ENCODE assay signal across 22 cellular contexts in genomic region chr15:53160092-53160704, GRCh38.
DNase-seq lines count a peak whose midpoint lies in the region; ATAC-seq, FAIRE-seq and TF ChIP-seq lines count a peak whose summit lies in the region.
"Had no signal": no experiment of that assay in that cellular context is flagged by ENCODE, and none has a peak within 500 bp of the region (broad histone marks: within the 10 kb centered on the region; RNA-seq: fewer than 3 reads in every experiment).

No MANE protein-coding gene starts in this region.

- H3K36me3 ChIP-seq in H1 (ENCODE audit: control insufficient read depth in 2 of 4, insufficient read depth in 4 of 4, low read length in 3 of 4) (no peaks in the 10 kb centered on the region), pancreas (no peaks in the 10 kb centered on the region)
- H3K36me3 ChIP-seq: SJCRH30 had no signal

- H4K91ac ChIP-seq in H1 (replicated peaks; ENCODE audit: insufficient read length, low read length) (no peak overlapping the region), H9 (ENCODE audit: insufficient read length, low read depth, low read length) (no peak overlapping the region)

- no peak overlapping the region for H3K4me3 Mint-ChIP-seq in H9
- no peak overlapping the region for H3K4me3 Mint-ChIP-seq in stimulated activated memory B cell treated with anti-CD40 and anti-IgM and Interleukin-4, amounts not matched to agents 10 μg/mL and 1 μg/mL and 100 μg/mL, for 72 hours

- H3K4me1 Mint-ChIP-seq in H9: peaks cover 6 to 8% of the 10 kb centered on the region in 2 experiments; a peak in 3 of 4 replicates
- no peaks in the 10 kb centered on the region for H3K4me1 Mint-ChIP-seq in stimulated activated memory B cell treated with anti-CD40 and anti-IgM and Interleukin-4, amounts not matched to agents 10 μg/mL and 1 μg/mL and 100 μg/mL, for 72 hours

- H3K9me3 Mint-ChIP-seq in H9: no peaks in the 10 kb centered on the region
- peaks cover 7% of the 10 kb centered on the region for H3K9me3 Mint-ChIP-seq in stimulated activated memory B cell treated with anti-CD40 and anti-IgM and Interleukin-4, amounts not matched to agents 10 μg/mL and 1 μg/mL and 100 μg/mL, for 72 hours

- H4K5ac ChIP-seq in H1 (ENCODE audit: insufficient read length, low read depth, low read length): no peak overlapping the region
- H4K5ac ChIP-seq in H9 (ENCODE audit: insufficient read length, low read depth, low read length): no peak overlapping the region

- no peak overlapping the region for H3K4me3 ChIP-seq in H1 (ENCODE audit: extremely low read depth in 1 of 4, insufficient read depth in 2 of 4, low read depth in 3 of 4, low read length in 4 of 4)
- no peak overlapping the region for H3K4me3 ChIP-seq in pancreas
- H3K4me3 ChIP-seq: GM12878, SJCRH30 had no signal

- ATAC-seq in pancreas: peak in 3 of 4 donors; percentile 54 to 75 (median 74)
- ATAC-seq in stimulated activated memory B cell treated with anti-CD40 and anti-IgM and Interleukin-4, amounts not matched to agents 10 μg/mL and 1 μg/mL and 100 μg/mL, for 72 hours: no peak
- ATAC-seq: GM12878, PC-3, Right ventricle myocardium inferior had no signal

- no peak overlapping the region for H3K56ac ChIP-seq in H1 (replicated peaks; ENCODE audit: insufficient read length, low read depth, low read length)
- H3K56ac ChIP-seq in H9 (ENCODE audit: insufficient read length, low read depth, low read length): no peak overlapping the region

- 77% methylated on average over 3 of the region's 3 CpGs; no CpG with 5 or more reads in 1 of the 2 experiments for WGBS in H1 (ENCODE audit: extremely low coverage in 1 of 2, insufficient coverage in 1 of 2, insufficient read length in 1 of 2, insufficient replicate concordance in 2 of 2, low coverage in 1 of 2, low lambda C conversion rate in 2 of 2, missing lambda C conversion rate in 1 of 2), 2 experiments
- 9% methylated on average over 3 of the region's 3 CpGs for WGBS in pancreas, 2 donors
- no CpG with 5 or more reads among the region's 3 CpGs for WGBS in H9 (ENCODE audit: extremely low coverage, insufficient read length, low lambda C conversion rate)

- H3K9me3 ChIP-seq in H1 (ENCODE audit: insufficient read depth in 2 of 2, low read depth in 1 of 2, low read length in 1 of 2) (no peaks in the 10 kb centered on the region), pancreas (peaks cover 0 to 3% (median 0%) of the 10 kb centered on the region in 4 donors), H9 (ENCODE audit: control insufficient read depth, low read depth, low read length) (no peaks in the 10 kb centered on the region)
- H3K9me3 ChIP-seq: SJCRH30 had no signal

- FAIRE-seq in H1 (lab: Jason Lieb, UNC) (no peak), pancreas (lab: Jason Lieb, UNC) (no peak)
- FAIRE-seq: GM12878 had no signal

- H3K27me3 ChIP-seq in H1 (replicated peaks in 1 of 4; ENCODE audit: control insufficient read depth in 3 of 4, extremely low read depth in 1 of 4, insufficient read depth in 3 of 4, low read length in 3 of 4): no peaks in the 10 kb centered on the region
- H3K27me3 ChIP-seq in pancreas: no peaks in the 10 kb centered on the region
- no peaks in the 10 kb centered on the region for H3K27me3 ChIP-seq in H9 (ENCODE audit: insufficient read depth, low read length)
- H3K27me3 ChIP-seq: SJCRH30 had no signal

- H3K4me1 ChIP-seq in H1 (replicated peaks in 1 of 4; ENCODE audit: control insufficient read depth in 3 of 4, insufficient read depth in 4 of 4, low read length in 3 of 4): no peaks in the 10 kb centered on the region
- H3K4me1 ChIP-seq in pancreas: peaks cover 0 to 9% (median 9%) of the 10 kb centered on the region in 3 donors
- no peaks in the 10 kb centered on the region for H3K4me1 ChIP-seq in H9 (ENCODE audit: insufficient read depth, low read length)
- H3K4me1 ChIP-seq: SJCRH30 had no signal

- H2AK5ac ChIP-seq in H1 (ENCODE audit: low read depth, low read length) (no peak overlapping the region), H9 (ENCODE audit: insufficient read length, low read length) (no peak overlapping the region)

- no peak overlapping the region for H3K27ac Mint-ChIP-seq in H9
- H3K27ac Mint-ChIP-seq in stimulated activated memory B cell treated with anti-CD40 and anti-IgM and Interleukin-4, amounts not matched to agents 10 μg/mL and 1 μg/mL and 100 μg/mL, for 72 hours: no peak overlapping the region

- 0 out of 4 replicates have a peak, but pooled peaks have one; percentile 1 to 6 for TF ChIP-seq RAD21 in H1 (IDR thresholded peaks at IDR 0.05 in 1 of 2, conservative IDR thresholded peaks at IDR 0.05 in 1 of 2; ENCODE audit: low read depth in 2 of 2, low read length in 2 of 2)

- intact Hi-C loops in pancreas (cut with DNase I): no loop called here

- H2BK120ac ChIP-seq in H1 (replicated peaks; ENCODE audit: low read depth, low read length): no peak overlapping the region
- H2BK120ac ChIP-seq in H9 (ENCODE audit: low read depth, low read length, poor library complexity, severe bottlenecking): no peak overlapping the region

- DNase-seq in NCI-H146 (lab: John Stamatoyannopoulos, UW) (peak; percentile 20), NCI-H146 treated with DMSO at 0.1 percent for 48 hours (lab: John Stamatoyannopoulos, UW; ENCODE audit: unreplicated experiment) (no peak), RPMI8226 (peak; percentile 67), H1 (ENCODE audit: low read depth in 1 of 2, low spot score in 2 of 2) (no peak), pancreas (peak; percentile 44 to 81 (median 62)), NCI-H2029 (lab: John Stamatoyannopoulos, UW) (no peak), H9 (no peak)
- DNase-seq: 8988T, ACHN, DMS153, GDM1, Karpas-422, NCI-H1092 treated with DMSO at 0.1 percent for 48 hours, NCI-H1436, NCI-H1930, NCI-H510A, PC-3, SJCRH30, T-helper 1 cell had no signal

- no peaks in the 10 kb centered on the region for H3K36me3 Mint-ChIP-seq in H9 (ENCODE audit: insufficient read depth in 1 of 3, low read depth in 3 of 3)
- H3K36me3 Mint-ChIP-seq in stimulated activated memory B cell treated with anti-CD40 and anti-IgM and Interleukin-4, amounts not matched to agents 10 μg/mL and 1 μg/mL and 100 μg/mL, for 72 hours: no peaks in the 10 kb centered on the region

- no peak overlapping the region for H2BK12ac ChIP-seq in H1 (ENCODE audit: low read depth, low read length)
- no peak overlapping the region for H2BK12ac ChIP-seq in H9 (ENCODE audit: insufficient read length, low read depth, low read length)

- H3K79me1 ChIP-seq in H1 (ENCODE audit: low read depth, low read length) (no peaks in the 10 kb centered on the region), H9 (ENCODE audit: insufficient read depth, low read depth, low read length, poor library complexity, severe bottlenecking) (no peaks in the 10 kb centered on the region)

- H3K18ac ChIP-seq in H1 (ENCODE audit: extremely low read depth, low read length) (no peak overlapping the region), H9 (ENCODE audit: insufficient read length, low read depth, low read length) (no peak overlapping the region)

- no peak overlapping the region for H3K9ac ChIP-seq in H1 (replicated peaks in 1 of 4; ENCODE audit: extremely low read depth in 1 of 4, low read depth in 3 of 4, low read length in 3 of 4)
- H3K9ac ChIP-seq in H9 (ENCODE audit: extremely low read depth, insufficient read length, low read length): no peak overlapping the region

- no peak overlapping the region for H3T11ph ChIP-seq in H9 (ENCODE audit: low read length)

- H2BK20ac ChIP-seq in H1 (ENCODE audit: low read length) (no peak overlapping the region), H9 (ENCODE audit: low read depth, low read length, poor library complexity, severe bottlenecking) (no peak overlapping the region)

- no peaks in the 10 kb centered on the region for H3K79me2 ChIP-seq in H1 (ENCODE audit: control insufficient read depth in 1 of 2, insufficient read depth in 2 of 2, low read length in 2 of 2)
- no peaks in the 10 kb centered on the region for H3K79me2 ChIP-seq in H9 (ENCODE audit: insufficient read depth, low read length)

- CTCF ChIA-PET in H1 (lab: Charles Lee; ENCODE audit: partially characterized antibody): no interaction called here

- H3K14ac ChIP-seq in H1 (ENCODE audit: insufficient read length) (no peak overlapping the region), H9 (ENCODE audit: insufficient read depth, low read length) (no peak overlapping the region)

- H4K8ac ChIP-seq in H1 (ENCODE audit: extremely low read depth, insufficient read depth, low read length) (no peak overlapping the region), H9 (replicated peaks; ENCODE audit: insufficient read length, low read depth, low read length) (no peak overlapping the region)

- TF ChIP-seq EP300 in H1 (IDR thresholded peaks at IDR 0.05; ENCODE audit: borderline replicate concordance in 1 of 2, low read depth in 2 of 2, low read length in 2 of 2): no peak

- no peaks in the 10 kb centered on the region for H4K20me1 ChIP-seq in H1 (replicated peaks in 1 of 2; ENCODE audit: control insufficient read depth in 1 of 2, insufficient read depth in 2 of 2, low read length in 2 of 2)
- H4K20me1 ChIP-seq in H9 (ENCODE audit: control insufficient read depth, insufficient read depth, insufficient read length): no peaks in the 10 kb centered on the region

- H3K27ac ChIP-seq in H1 (ENCODE audit: low read depth, low read length): no peak overlapping the region
- H3K27ac ChIP-seq in pancreas: no peak overlapping the region
- H3K27ac ChIP-seq in H9 (ENCODE audit: insufficient read length, low read depth, low read length): no peak overlapping the region
- H3K27ac ChIP-seq: SJCRH30 had no signal

- no peak overlapping the region for H3K23ac ChIP-seq in H1 (ENCODE audit: insufficient read length)
- H3K23ac ChIP-seq in H9 (ENCODE audit: insufficient read length, low read depth, low read length): no peak overlapping the region

- H3K23me2 ChIP-seq in H1 (ENCODE audit: low read depth, low read length) (no peaks in the 10 kb centered on the region; the same call in 1 of the 2 replicates), H9 (ENCODE audit: insufficient read length, low read depth, low read length, poor library complexity, severe bottlenecking) (no peaks in the 10 kb centered on the region)

- no peak overlapping the region for H3K4ac ChIP-seq in H1 (replicated peaks; ENCODE audit: insufficient read length, low read depth, low read length)
- H3K4ac ChIP-seq in H9 (ENCODE audit: low read depth, low read length): no peak overlapping the region

- H2BK5ac ChIP-seq in H1 (ENCODE audit: low read depth, low read length) (no peak overlapping the region), H9 (ENCODE audit: insufficient read length, low read length) (no peak overlapping the region)

- no peak for TF ChIP-seq CTCF in H1 (IDR thresholded peaks at IDR 0.05; ENCODE audit: control extremely low read depth in 1 of 3, insufficient read depth in 1 of 3, low read depth in 1 of 3, low read length in 3 of 3)
- no peak for TF ChIP-seq CTCF in pancreas (IDR thresholded peaks at IDR 0.05)
- TF ChIP-seq CTCF in H9 (conservative IDR thresholded peaks at IDR 0.05): no peak

- H3K27me3 Mint-ChIP-seq in H9 (ENCODE audit: low read depth): no peaks in the 10 kb centered on the region
- no peaks in the 10 kb centered on the region for H3K27me3 Mint-ChIP-seq in stimulated activated memory B cell treated with anti-CD40 and anti-IgM and Interleukin-4, amounts not matched to agents 10 μg/mL and 1 μg/mL and 100 μg/mL, for 72 hours

- H2AFZ ChIP-seq in H1 (ENCODE audit: low read length) (no peak overlapping the region), H9 (ENCODE audit: low read length) (no peak overlapping the region)

- TF ChIP-seq POLR2A in H1 (IDR thresholded peaks at IDR 0.05; ENCODE audit: control extremely low read depth in 1 of 2, low read depth in 2 of 2, low read length in 2 of 2): no peak

- H2BK15ac ChIP-seq in H1 (ENCODE audit: low read length): no peak overlapping the region
- H2BK15ac ChIP-seq in H9 (ENCODE audit: low read depth, low read length): no peak overlapping the region

- POLR2A ChIA-PET in H1 (lab: Charles Lee; ENCODE audit: partially characterized antibody): no interaction called here

- H3K4me2 ChIP-seq in H1 (ENCODE audit: insufficient read depth in 1 of 2, low read depth in 2 of 2, low read length in 2 of 2) (no peak overlapping the region), H9 (ENCODE audit: insufficient read depth, insufficient read length, low read length) (no peak overlapping the region)

Comparison
In these comparisons a context has a peak if more than half of its experiments do, and no peak if none do; other contexts are left out.
1. DNase-seq: peak in NCI-H146 (single experiment), RPMI8226 (single experiment) and pancreas (6 of 6); none in NCI-H146 treated with DMSO at 0.1 percent for 48 hours (single experiment), H1 (0 of 2), NCI-H2029 (single experiment) and H9 (single experiment).